ENCODE assay signal across 8 cellular contexts in genomic region chr11:7600205-7600775, GRCh38.
A peak's percentile ranks its signal among the peaks of the same experiment; 100 is the strongest.
DNase-seq lines count a peak whose midpoint lies in the region; ATAC-seq and TF ChIP-seq lines count a peak whose summit lies in the region.

No MANE protein-coding gene starts in this region.

- H3K4me3 Mint-ChIP-seq in neural progenitor cell, result no peak overlapping the region

- H3F3A ChIP-seq in neural progenitor cell (ENCODE audit: low read depth), result peaks cover 23% of the 10 kb centered on the region

- H3K27me3 Mint-ChIP-seq in neural progenitor cell (ENCODE audit: insufficient read depth, low read depth), result peaks cover 2% of the 10 kb centered on the region

- H3K9me3 Mint-ChIP-seq in neural progenitor cell, result no peaks in the 10 kb centered on the region

- H3K36me3 ChIP-seq in neural progenitor cell (no peaks in the 10 kb centered on the region), A673 (ENCODE audit: insufficient read depth, low read length, poor library complexity, severe bottlenecking) (no peaks in the 10 kb centered on the region)

- no peak overlapping the region for H2AFZ ChIP-seq in neural progenitor cell (replicated peaks)

- no peak for TF ChIP-seq POLR2A in GM18505 (IDR thresholded peaks at IDR 0.05; ENCODE audit: borderline replicate concordance, extremely low read depth, insufficient read depth, insufficient read length)

- no peak overlapping the region for H3K4me3 ChIP-seq in neural progenitor cell
- no peak overlapping the region for H3K4me3 ChIP-seq in A673 (ENCODE audit: low read depth, low read length, poor library complexity, severe bottlenecking)

- peak overlapping the region; percentile 31 for H3K27ac ChIP-seq in neural progenitor cell
- no peak overlapping the region for H3K27ac ChIP-seq in A673 (ENCODE audit: low read depth, low read length, poor library complexity, severe bottlenecking)

- no TSS peak for BruUV-seq in A673 (replicated peaks; lab: Mats Ljungman, UMichigan)

- peak overlapping the region; percentile 78 for H3K27ac Mint-ChIP-seq in neural progenitor cell

- no peaks in the 10 kb centered on the region for H3K36me3 Mint-ChIP-seq in neural progenitor cell

- POLR2A ChIA-PET in A673 (lab: Charles Lee; ENCODE audit: low non-redundant PET), result no interaction called here

- H4K20me1 ChIP-seq in neural progenitor cell (ENCODE audit: low read depth), result no peaks in the 10 kb centered on the region

- CTCF ChIA-PET in A673 (lab: Charles Lee), result no interaction called here

- no peak for TF ChIP-seq CTCF in neural progenitor cell (IDR thresholded peaks at IDR 0.05)
- no peak for TF ChIP-seq CTCF in A673 (conservative IDR thresholded peaks at IDR 0.05; ENCODE audit: low read depth, low read length)

- no peaks in the 10 kb centered on the region for H3K27me3 ChIP-seq in neural progenitor cell
- H3K27me3 ChIP-seq in A673 (replicated peaks; ENCODE audit: insufficient read depth, low read depth, low read length, poor library complexity), result no peaks in the 10 kb centered on the region

- H3K9ac ChIP-seq in neural progenitor cell, result no peak overlapping the region

- H3K4me2 ChIP-seq in neural progenitor cell, result no peak overlapping the region

- peaks cover 22% of the 10 kb centered on the region for H3K4me1 Mint-ChIP-seq in neural progenitor cell

- DNase-seq in AML-193 (lab: John Stamatoyannopoulos, UW) (peak; percentile 34 to 35), NCI-H446 treated with DMSO at 0.1 percent for 48 hours (lab: John Stamatoyannopoulos, UW) (peak; percentile 43), neural progenitor cell (ENCODE audit: low spot score) (no peak), A673 (ENCODE audit: low spot score) (no peak)

- H3K79me2 ChIP-seq in neural progenitor cell (ENCODE audit: low read depth), result no peaks in the 10 kb centered on the region

- H3K4me1 ChIP-seq in neural progenitor cell (peaks cover 40% of the 10 kb centered on the region), A673 (ENCODE audit: insufficient read depth, low read length, poor library complexity, severe bottlenecking) (peaks cover 10% of the 10 kb centered on the region)

- intact Hi-C loops in A673 (cut with micrococcal nuclease; ENCODE audit: unreplicated experiment), result no loop called here

- H3K9me3 ChIP-seq in neural progenitor cell (ENCODE audit: low read depth), result no peaks in the 10 kb centered on the region
- H3K9me3 ChIP-seq in A673 (ENCODE audit: low read depth, low read length, poor library complexity, severe bottlenecking), result no peaks in the 10 kb centered on the region

- ATAC-seq in esophagus mucosa (peak; percentile 87), GM18873 (IDR thresholded peaks at IDR 0.05; ENCODE audit: low FRiP score, unreplicated experiment) (no peak), GM18505 (IDR thresholded peaks at IDR 0.05; ENCODE audit: unreplicated experiment) (no peak), GM18861 (IDR thresholded peaks at IDR 0.05; ENCODE audit: unreplicated experiment) (no peak)

Comparison
In these comparisons a context has a peak if more than half of its experiments do, and no peak if none do; other contexts are left out.
1. DNase-seq: peak in AML-193 (2 of 2) and NCI-H446 treated with DMSO at 0.1 percent for 48 hours (single experiment); none in neural progenitor cell (single experiment) and A673 (single experiment).